1 cellular context compared by ENCODE assay signal in the genomic region with DNA sequence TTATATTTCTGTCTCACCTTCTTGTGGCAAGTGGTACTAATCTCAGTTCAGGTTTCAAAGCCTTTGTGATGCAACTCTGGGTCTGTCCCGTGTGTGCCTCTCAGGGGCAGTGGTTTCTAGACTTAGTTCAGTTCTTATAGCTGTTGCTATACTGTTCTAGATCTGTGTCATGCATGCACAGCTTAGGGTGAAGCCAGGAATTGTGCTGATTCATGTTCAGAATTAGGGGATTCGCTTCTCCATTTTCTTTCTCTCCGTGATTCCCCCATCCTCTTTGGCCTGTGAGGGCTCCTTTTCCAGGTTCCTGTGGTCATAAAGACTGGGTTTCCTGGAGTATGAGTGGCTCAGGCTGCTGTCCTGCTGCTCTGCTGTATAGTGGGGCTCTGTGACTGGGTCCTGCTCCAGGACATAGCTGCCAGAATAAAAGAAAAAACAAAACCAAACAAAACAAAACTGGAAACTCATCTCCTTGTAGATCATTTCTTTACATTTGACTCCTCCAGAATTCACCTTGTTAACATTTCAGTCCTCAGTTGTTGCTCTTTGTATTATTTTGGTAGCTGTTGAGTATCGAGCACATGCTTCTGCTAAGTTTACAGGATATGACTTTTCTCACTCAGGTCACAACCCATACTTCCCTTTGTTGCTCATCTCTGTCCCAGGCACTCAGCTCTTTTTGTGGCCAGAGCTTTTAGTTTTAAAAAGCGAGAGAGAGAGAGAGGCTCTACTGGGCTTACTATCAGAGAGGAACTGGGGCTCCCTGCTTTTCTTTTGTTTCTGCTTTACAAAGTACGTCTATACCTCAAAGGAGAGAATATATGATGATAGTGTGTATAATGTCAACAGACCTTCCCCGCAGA.
TF ChIP-seq lines count a peak whose summit lies in the region.

No MANE protein-coding gene starts in this region.

TF ChIP-seq in K562, 482 proteins besides CTCF, POLR2A, EP300 and RAD21 (continued from another document and continues in another):
- TF ChIP-seq ZBTB12 (CRISPR knock-in tag; IDR thresholded peaks at IDR 0.05) = no peak
- TF ChIP-seq ZNF311 (CRISPR knock-in tag; IDR thresholded peaks at IDR 0.05) = 0 out of 2 replicates have a peak, but pooled peaks have one; percentile 31
- TF ChIP-seq NCOA2 (IDR thresholded peaks at IDR 0.05; ENCODE audit: partially characterized antibody in 2 of 2) = no peak
- TF ChIP-seq JUNB (CRISPR knock-in tag; conservative IDR thresholded peaks at IDR 0.05) = no peak
- TF ChIP-seq ATF1 (CRISPR knock-in tag; IDR thresholded peaks at IDR 0.05) = no peak
- TF ChIP-seq ATF1 (tag; IDR thresholded peaks at IDR 0.05) = no peak
- no peak for TF ChIP-seq ZBTB49 (CRISPR knock-in tag; IDR thresholded peaks at IDR 0.05; ENCODE audit: borderline replicate concordance)
- TF ChIP-seq MEF2A (IDR thresholded peaks at IDR 0.05; ENCODE audit: control insufficient read depth, low read depth, low read length) = no peak
- TF ChIP-seq TGIF2 (CRISPR knock-in tag; IDR thresholded peaks at IDR 0.05) = no peak
- no peak for TF ChIP-seq TOE1 (IDR thresholded peaks at IDR 0.05; ENCODE audit: borderline replicate concordance)
- no peak for TF ChIP-seq TOE1 (CRISPR knock-in tag; IDR thresholded peaks at IDR 0.05; ENCODE audit: borderline replicate concordance, low read depth)
- peak; percentile 79; the same call in 1 of the 2 replicates for TF ChIP-seq GTF2E2 (tag; IDR thresholded peaks at IDR 0.05)
- TF ChIP-seq TCF7 (IDR thresholded peaks at IDR 0.05; ENCODE audit: borderline replicate concordance) = no peak
- TF ChIP-seq PTRF (tag; IDR thresholded peaks at IDR 0.05) = no peak
- no peak for TF ChIP-seq WHSC1 (IDR thresholded peaks at IDR 0.05; ENCODE audit: low read length)
- TF ChIP-seq SIRT6 (IDR thresholded peaks at IDR 0.05; ENCODE audit: low read depth, low read length) = no peak
- TF ChIP-seq ZNF583 (CRISPR knock-in tag; IDR thresholded peaks at IDR 0.05) = no peak
- TF ChIP-seq YBX1 (IDR thresholded peaks at IDR 0.05) = no peak
- TF ChIP-seq, protein P1, sequence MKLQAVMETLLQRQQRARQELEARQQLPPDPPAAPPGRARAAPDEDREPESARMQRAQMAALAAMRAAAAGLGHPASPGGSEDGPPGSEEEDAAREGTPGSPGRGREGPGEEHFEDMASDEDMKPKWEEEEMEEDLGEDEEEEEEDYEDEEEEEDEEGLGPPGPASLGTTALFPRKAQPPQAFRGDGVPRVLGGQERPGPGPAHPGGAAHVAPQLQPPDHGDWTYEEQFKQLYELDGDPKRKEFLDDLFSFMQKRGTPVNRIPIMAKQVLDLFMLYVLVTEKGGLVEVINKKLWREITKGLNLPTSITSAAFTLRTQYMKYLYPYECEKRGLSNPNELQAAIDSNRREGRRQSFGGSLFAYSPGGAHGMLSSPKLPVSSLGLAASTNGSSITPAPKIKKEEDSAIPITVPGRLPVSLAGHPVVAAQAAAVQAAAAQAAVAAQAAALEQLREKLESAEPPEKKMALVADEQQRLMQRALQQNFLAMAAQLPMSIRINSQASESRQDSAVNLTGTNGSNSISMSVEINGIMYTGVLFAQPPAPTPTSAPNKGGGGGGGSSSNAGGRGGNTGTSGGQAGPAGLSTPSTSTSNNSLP (IDR thresholded peaks at IDR 0.05; ENCODE audit: borderline replicate concordance, low read depth, low read length) = no peak
- no peak for TF ChIP-seq ZNF77 (CRISPR knock-in tag; IDR thresholded peaks at IDR 0.05)
- 0 out of 2 replicates have a peak, but pooled peaks have one; percentile 16 for TF ChIP-seq TCF3 (CRISPR knock-in tag; IDR thresholded peaks at IDR 0.05)
- TF ChIP-seq FOS (IDR thresholded peaks at IDR 0.05; ENCODE audit: extremely low read depth, insufficient read length) = no peak
- no peak for TF ChIP-seq IFI16 (CRISPR knock-in tag; IDR thresholded peaks at IDR 0.05)
- TF ChIP-seq ZNF609 (CRISPR knock-in tag; IDR thresholded peaks at IDR 0.05; ENCODE audit: borderline replicate concordance) = no peak
- no peak for TF ChIP-seq BCL6 (CRISPR knock-in tag; IDR thresholded peaks at IDR 0.05)
- TF ChIP-seq, protein P2, sequence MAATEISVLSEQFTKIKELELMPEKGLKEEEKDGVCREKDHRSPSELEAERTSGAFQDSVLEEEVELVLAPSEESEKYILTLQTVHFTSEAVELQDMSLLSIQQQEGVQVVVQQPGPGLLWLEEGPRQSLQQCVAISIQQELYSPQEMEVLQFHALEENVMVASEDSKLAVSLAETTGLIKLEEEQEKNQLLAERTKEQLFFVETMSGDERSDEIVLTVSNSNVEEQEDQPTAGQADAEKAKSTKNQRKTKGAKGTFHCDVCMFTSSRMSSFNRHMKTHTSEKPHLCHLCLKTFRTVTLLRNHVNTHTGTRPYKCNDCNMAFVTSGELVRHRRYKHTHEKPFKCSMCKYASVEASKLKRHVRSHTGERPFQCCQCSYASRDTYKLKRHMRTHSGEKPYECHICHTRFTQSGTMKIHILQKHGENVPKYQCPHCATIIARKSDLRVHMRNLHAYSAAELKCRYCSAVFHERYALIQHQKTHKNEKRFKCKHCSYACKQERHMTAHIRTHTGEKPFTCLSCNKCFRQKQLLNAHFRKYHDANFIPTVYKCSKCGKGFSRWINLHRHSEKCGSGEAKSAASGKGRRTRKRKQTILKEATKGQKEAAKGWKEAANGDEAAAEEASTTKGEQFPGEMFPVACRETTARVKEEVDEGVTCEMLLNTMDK (IDR thresholded peaks at IDR 0.05; ENCODE audit: borderline replicate concordance, insufficient read depth, low read depth, low read length, poor library complexity, severe bottlenecking) = no peak
- no peak for TF ChIP-seq PRPF4 (IDR thresholded peaks at IDR 0.05; ENCODE audit: insufficient read depth, low read depth, low read length, poor library complexity, severe bottlenecking)
- no peak for TF ChIP-seq HLTF (IDR thresholded peaks at IDR 0.05)
- no peak for TF ChIP-seq ZC3H4 (CRISPR knock-in tag; IDR thresholded peaks at IDR 0.05; ENCODE audit: borderline replicate concordance)
- 0 out of 2 replicates have a peak, but pooled peaks have one; percentile 40 for TF ChIP-seq ZBTB1 (CRISPR knock-in tag; IDR thresholded peaks at IDR 0.05; ENCODE audit: borderline replicate concordance, low read depth)
- no peak for TF ChIP-seq GMEB1 (CRISPR knock-in tag; IDR thresholded peaks at IDR 0.05)
- no peak for TF ChIP-seq MYBL2 (IDR thresholded peaks at IDR 0.05; ENCODE audit: low read depth)
- no peak for TF ChIP-seq MYBL2 (CRISPR knock-in tag; IDR thresholded peaks at IDR 0.05; ENCODE audit: borderline replicate concordance)
- no peak for TF ChIP-seq SREBF2 (CRISPR knock-in tag; IDR thresholded peaks at IDR 0.05)
- no peak for TF ChIP-seq FOXJ2 (tag; IDR thresholded peaks at IDR 0.05)
- no peak for TF ChIP-seq U2AF1 (optimal IDR thresholded peaks at IDR 0.05; ENCODE audit: low read depth, low read length)
- TF ChIP-seq ZBTB5 (IDR thresholded peaks at IDR 0.05) = no peak
- TF ChIP-seq XRCC5 (IDR thresholded peaks at IDR 0.05; ENCODE audit: low read depth, low read length) = no peak
- TF ChIP-seq ARHGAP35 (IDR thresholded peaks at IDR 0.05; ENCODE audit: partially characterized antibody) = no peak
- TF ChIP-seq TAF15 (IDR thresholded peaks at IDR 0.05; ENCODE audit: low read depth, low read length) = no peak
- TF ChIP-seq, protein P3, sequence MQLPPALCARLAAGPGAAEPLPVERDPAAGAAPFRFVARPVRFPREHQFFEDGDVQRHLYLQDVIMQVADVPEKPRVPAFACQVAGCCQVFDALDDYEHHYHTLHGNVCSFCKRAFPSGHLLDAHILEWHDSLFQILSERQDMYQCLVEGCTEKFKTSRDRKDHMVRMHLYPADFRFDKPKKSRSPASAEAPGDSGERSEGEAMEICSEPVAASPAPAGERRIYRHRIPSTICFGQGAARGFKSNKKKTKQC (CRISPR knock-in tag; IDR thresholded peaks at IDR 0.05) = no peak
- no peak for TF ChIP-seq SRSF9 (IDR thresholded peaks at IDR 0.05; ENCODE audit: borderline replicate concordance, low read depth, low read length)
- TF ChIP-seq NR2C2 (CRISPR knock-in tag; IDR thresholded peaks at IDR 0.05) = no peak
- TF ChIP-seq NR2C2 (tag; IDR thresholded peaks at IDR 0.05) = peak; percentile 63
- TF ChIP-seq BCOR (IDR thresholded peaks at IDR 0.05) = no peak
- no peak for TF ChIP-seq MTA2 (IDR thresholded peaks at IDR 0.05; ENCODE audit: low read depth)
